In genomic region chr2:158094487-158095092, GRCh38 we compare ENCODE assay signal across 1 cellular context.
TF ChIP-seq lines count a peak whose summit lies in the region.

No MANE protein-coding gene starts in this region.

TF ChIP-seq in HepG2, 621 proteins besides CTCF, POLR2A, EP300 and RAD21 (continued from another document and continues in another):
- TF ChIP-seq ATF7 (IDR thresholded peaks at IDR 0.05) (no peak), ATF7 (CRISPR knock-in tag; IDR thresholded peaks at IDR 0.05) (no peak), ZNF558 (CRISPR knock-in tag; IDR thresholded peaks at IDR 0.05; ENCODE audit: borderline replicate concordance) (no peak), ZNF280D (CRISPR knock-in tag; IDR thresholded peaks at IDR 0.05) (peak; percentile 78; the same call in 1 of the 2 replicates), ZFP37 (CRISPR knock-in tag; IDR thresholded peaks at IDR 0.05; ENCODE audit: borderline replicate concordance) (no peak), NR2F2 (IDR thresholded peaks at IDR 0.05; ENCODE audit: borderline replicate concordance, low read depth) (no peak), ZNF614 (CRISPR knock-in tag; IDR thresholded peaks at IDR 0.05; ENCODE audit: borderline replicate concordance) (peak; percentile 13; the same call in 1 of the 2 replicates), TBL1XR1 (IDR thresholded peaks at IDR 0.05; ENCODE audit: borderline replicate concordance, low read length, partially characterized antibody) (no peak), CEBPG (CRISPR knock-in tag; IDR thresholded peaks at IDR 0.05) (peak; percentile 58), ZNF800 (CRISPR knock-in tag; IDR thresholded peaks at IDR 0.05) (no peak), ZNF143 (CRISPR knock-in tag; IDR thresholded peaks at IDR 0.05) (no peak), RELA (CRISPR knock-in tag; IDR thresholded peaks at IDR 0.05) (no peak), ZFP82 (CRISPR knock-in tag; IDR thresholded peaks at IDR 0.05; ENCODE audit: borderline replicate concordance) (no peak), KLF12 (CRISPR knock-in tag; IDR thresholded peaks at IDR 0.05; ENCODE audit: borderline replicate concordance) (no peak), ZGPAT (CRISPR knock-in tag; IDR thresholded peaks at IDR 0.05) (no peak), MED13 (CRISPR knock-in tag; IDR thresholded peaks at IDR 0.05) (no peak), ZBTB38 (CRISPR knock-in tag; IDR thresholded peaks at IDR 0.05) (no peak), ZNF670 (CRISPR knock-in tag; IDR thresholded peaks at IDR 0.05; ENCODE audit: borderline replicate concordance) (no peak), ZNF605 (CRISPR knock-in tag; IDR thresholded peaks at IDR 0.05) (no peak), ELF3 (CRISPR knock-in tag; IDR thresholded peaks at IDR 0.05) (0 out of 2 replicates have a peak, but pooled peaks have one; percentile 34), KDM5A (IDR thresholded peaks at IDR 0.05; ENCODE audit: borderline replicate concordance, low read length) (no peak), ZNF446 (CRISPR knock-in tag; IDR thresholded peaks at IDR 0.05) (no peak), KDM5B (CRISPR knock-in tag; IDR thresholded peaks at IDR 0.05; ENCODE audit: borderline replicate concordance) (no peak), GABPA (IDR thresholded peaks at IDR 0.05; ENCODE audit: low read depth, low read length) (no peak), GABPA (CRISPR knock-in tag; IDR thresholded peaks at IDR 0.05; ENCODE audit: low read depth) (peak; percentile 27; the same call in 1 of the 2 replicates), KDM6A (CRISPR knock-in tag; IDR thresholded peaks at IDR 0.05; ENCODE audit: low read depth) (no peak), HOXD1 (CRISPR knock-in tag; IDR thresholded peaks at IDR 0.05) (no peak), TBP (CRISPR knock-in tag; IDR thresholded peaks at IDR 0.05) (no peak), ZNF318 (CRISPR knock-in tag; IDR thresholded peaks at IDR 0.05) (no peak), CREB3 (CRISPR knock-in tag; IDR thresholded peaks at IDR 0.05) (no peak), ISX (CRISPR knock-in tag; conservative IDR thresholded peaks at IDR 0.05) (no peak), SMYD3 (CRISPR knock-in tag; IDR thresholded peaks at IDR 0.05) (peak; percentile 59; the same call in 1 of the 2 replicates), MBNL3 (CRISPR knock-in tag; conservative IDR thresholded peaks at IDR 0.05) (no peak), GATAD2A (CRISPR knock-in tag; IDR thresholded peaks at IDR 0.05) (peak; percentile 43; the same call in 1 of the 2 replicates), TEAD3 (CRISPR knock-in tag; optimal IDR thresholded peaks at IDR 0.05; ENCODE audit: borderline replicate concordance) (peak; percentile 15), ZNF44 (CRISPR knock-in tag; IDR thresholded peaks at IDR 0.05) (no peak), ASH2L (IDR thresholded peaks at IDR 0.05; ENCODE audit: insufficient read length, low read depth, low read length) (peak; percentile 25), PAXIP1 (CRISPR knock-in tag; conservative IDR thresholded peaks at IDR 0.05) (peak; percentile 30; the same call in 1 of the 2 replicates), SNAPC5 (CRISPR knock-in tag; IDR thresholded peaks at IDR 0.05; ENCODE audit: borderline replicate concordance) (no peak), SAP130 (CRISPR knock-in tag; IDR thresholded peaks at IDR 0.05; ENCODE audit: low read depth) (0 out of 2 replicates have a peak, but pooled peaks have one; percentile 11), ZNF777 (CRISPR knock-in tag; IDR thresholded peaks at IDR 0.05) (no peak), PRPF4 (IDR thresholded peaks at IDR 0.05; ENCODE audit: low read depth, low read length, poor library complexity, severe bottlenecking) (no peak), SP2 (CRISPR knock-in tag; IDR thresholded peaks at IDR 0.05) (no peak), REPIN1 (CRISPR knock-in tag; IDR thresholded peaks at IDR 0.05; ENCODE audit: borderline replicate concordance, low read depth) (0 out of 2 replicates have a peak, but pooled peaks have one; percentile 19), GTF2F1 (IDR thresholded peaks at IDR 0.05; ENCODE audit: low read length) (no peak), SOX6 (IDR thresholded peaks at IDR 0.05) (no peak), SOX6 (CRISPR knock-in tag; IDR thresholded peaks at IDR 0.05) (peak; percentile 36), DBP (CRISPR knock-in tag; IDR thresholded peaks at IDR 0.05; ENCODE audit: not compliant biosample characterization) (no peak)
